Comparison of ENCODE assay signal across 20 cellular contexts in genomic region chr11:76365038-76365679, GRCh38. TPM values are rescaled to one million over a fixed set of nuclear protein-coding genes. Genes with fewer than 3 reads are reported as not detected.
DNase-seq lines count a peak whose midpoint lies in the region; ATAC-seq and TF ChIP-seq lines count a peak whose summit lies in the region.
"Had no signal": no experiment of that assay in that cellular context is flagged by ENCODE, and none has a peak within 500 bp of the region (broad histone marks: within the 10 kb centered on the region; RNA-seq: fewer than 3 reads in every experiment).

No MANE protein-coding gene starts in this region.

- peaks cover 61% of the 10 kb centered on the region for H3K79me2 ChIP-seq in GM23338 (replicated peaks; ENCODE audit: insufficient read depth)

- peaks cover 22% of the 10 kb centered on the region for H4K20me1 ChIP-seq in GM23338 (replicated peaks; ENCODE audit: insufficient read depth)

- H3K27me3 Mint-ChIP-seq in GM23338 (ENCODE audit: insufficient read depth, low read depth, poor library complexity), result no peaks in the 10 kb centered on the region
- H3K27me3 Mint-ChIP-seq in nephron progenitor cell (ENCODE audit: low read depth, poor library complexity), result no peaks in the 10 kb centered on the region
- H3K27me3 Mint-ChIP-seq in activated naive CD8-positive, alpha-beta T cell treated with anti-CD3 and anti-CD28 coated beads, Interleukin-2, amount 50 U/mL, for 24 hours, result no peaks in the 10 kb centered on the region

- H3F3A ChIP-seq in GM23338 (replicated peaks; ENCODE audit: low read depth), result no peaks in the 10 kb centered on the region

- H3K27ac ChIP-seq in GM23338 (ENCODE audit: low read depth) (no peak overlapping the region; the same call in 1 of the 2 replicates), WERI-Rb-1 (no peak overlapping the region)
- H3K27ac ChIP-seq: GM23248, SJCRH30 had no signal

- no peaks in the 10 kb centered on the region for H3K9me2 ChIP-seq in GM23338 (ENCODE audit: insufficient read depth)

- H3K4me3 ChIP-seq in GM23338 (no peak overlapping the region), WERI-Rb-1 (ENCODE audit: low read depth, low read length) (no peak overlapping the region)
- H3K4me3 ChIP-seq: GM23248, MG63, SJCRH30 had no signal

- H3K9me3 ChIP-seq in WERI-Rb-1 (ENCODE audit: severe bottlenecking), result no peaks in the 10 kb centered on the region
- H3K9me3 ChIP-seq: MG63, SJCRH30 had no signal

- H3K4me1 Mint-ChIP-seq in GM23338 (no peaks in the 10 kb centered on the region), nephron progenitor cell (peaks cover 15% of the 10 kb centered on the region)
- H3K4me1 Mint-ChIP-seq in activated naive CD8-positive, alpha-beta T cell treated with anti-CD3 and anti-CD28 coated beads, Interleukin-2, amount 50 U/mL, for 24 hours, result peaks cover 43% of the 10 kb centered on the region

- TF ChIP-seq CTCF in GM23338 (conservative IDR thresholded peaks at IDR 0.05; ENCODE audit: low read depth in 2 of 2) (no peak), WERI-Rb-1 (IDR thresholded peaks at IDR 0.05; ENCODE audit: low read depth, low read length) (no peak), nephron progenitor cell (IDR thresholded peaks at IDR 0.05) (no peak)

- no peak for DNase-seq in GM23338 (ENCODE audit: low spot score)
- peak; percentile 46 for DNase-seq in NCI-H2227 (lab: John Stamatoyannopoulos, UW; ENCODE audit: unreplicated experiment)
- DNase-seq in WERI-Rb-1, result peak; percentile 44
- DNase-seq in nephron progenitor cell, result no peak
- DNase-seq in C1 segment of cervical spinal cord (lab: John Stamatoyannopoulos, UW), result no peak
- DNase-seq in activated naive CD8-positive, alpha-beta T cell treated with anti-CD3 and anti-CD28 coated beads, Interleukin-2, amount 50 U/mL, for 24 hours, result no peak
- no peak for DNase-seq in SK-N-DZ (ENCODE audit: low spot score)
- no peak for DNase-seq in NCI-H748 treated with DMSO at 0.1 percent for 48 hours (lab: John Stamatoyannopoulos, UW)
- DNase-seq: DMS53, GDM1, GM23248, HCEC 1CT, MG63, NCI-H1048, NCI-H1417 treated with DMSO at 0.1 percent for 48 hours, NCI-H187, NCI-H226, NCI-H510A treated with DMSO at 0.1 percent for 48 hours, NCI-H82, SJCRH30 had no signal

- no peaks in the 10 kb centered on the region for H3K9me3 Mint-ChIP-seq in GM23338
- H3K9me3 Mint-ChIP-seq in nephron progenitor cell, result no peaks in the 10 kb centered on the region
- H3K9me3 Mint-ChIP-seq in activated naive CD8-positive, alpha-beta T cell treated with anti-CD3 and anti-CD28 coated beads, Interleukin-2, amount 50 U/mL, for 24 hours, result no peaks in the 10 kb centered on the region

- H3K4me1 ChIP-seq in GM23338 (ENCODE audit: insufficient read depth), result no peaks in the 10 kb centered on the region
- H3K4me1 ChIP-seq: SJCRH30 had no signal

- ATAC-seq in GM23338, result no peak
- no peak for ATAC-seq in activated naive CD8-positive, alpha-beta T cell treated with anti-CD3 and anti-CD28 coated beads, Interleukin-2, amount 50 U/mL, for 24 hours

- no peak overlapping the region for H2AFZ ChIP-seq in GM23338
- H2AFZ ChIP-seq: GM23248 had no signal

- H3K36me3 Mint-ChIP-seq in GM23338 (ENCODE audit: low read depth) (0 out of 3 replicates have a peak, but pooled peaks cover 3% of the 10 kb centered on the region), nephron progenitor cell (ENCODE audit: low read depth) (peaks cover 42% of the 10 kb centered on the region)
- H3K36me3 Mint-ChIP-seq in activated naive CD8-positive, alpha-beta T cell treated with anti-CD3 and anti-CD28 coated beads, Interleukin-2, amount 50 U/mL, for 24 hours (ENCODE audit: low read depth), result peaks cover 24% of the 10 kb centered on the region

- H3K27ac Mint-ChIP-seq in GM23338 (peak overlapping the region; percentile 0; the same call in 1 of the 2 replicates), nephron progenitor cell (peak overlapping the region; percentile 14)
- H3K27ac Mint-ChIP-seq in activated naive CD8-positive, alpha-beta T cell treated with anti-CD3 and anti-CD28 coated beads, Interleukin-2, amount 50 U/mL, for 24 hours, result no peak overlapping the region

- H3K27me3 ChIP-seq in GM23338 (ENCODE audit: insufficient read depth) (no peaks in the 10 kb centered on the region), WERI-Rb-1 (ENCODE audit: insufficient read depth, low read depth, severe bottlenecking) (no peaks in the 10 kb centered on the region)
- H3K27me3 ChIP-seq: MG63, SJCRH30 had no signal

- H3K36me3 ChIP-seq in GM23338 (ENCODE audit: insufficient read depth) (no peaks in the 10 kb centered on the region), WERI-Rb-1 (peaks cover 14% of the 10 kb centered on the region)

- no peak overlapping the region for H3K4me2 ChIP-seq in GM23338

- H3K4me3 Mint-ChIP-seq in GM23338 (no peak overlapping the region), nephron progenitor cell (no peak overlapping the region)
- H3K4me3 Mint-ChIP-seq in activated naive CD8-positive, alpha-beta T cell treated with anti-CD3 and anti-CD28 coated beads, Interleukin-2, amount 50 U/mL, for 24 hours, result no peak overlapping the region

TF ChIP-seq in GM23338, 12 proteins besides CTCF, POLR2A, EP300 and RAD21 (continues in another document):
- TF ChIP-seq EZH2 (IDR thresholded peaks at IDR 0.05; ENCODE audit: low read depth, unreplicated experiment), result no peak
- TF ChIP-seq JUNB (IDR thresholded peaks at IDR 0.05; ENCODE audit: unreplicated experiment), result no peak
- no peak for TF ChIP-seq REST (IDR thresholded peaks at IDR 0.05; ENCODE audit: unreplicated experiment)
- no peak for TF ChIP-seq EZH2phosphoT487 (IDR thresholded peaks at IDR 0.05; ENCODE audit: unreplicated experiment)
- no peak for TF ChIP-seq ZNF331 (CRISPR knock-in tag; IDR thresholded peaks at IDR 0.05; ENCODE audit: low read depth)
- no peak for TF ChIP-seq NANOG (IDR thresholded peaks at IDR 0.05; ENCODE audit: borderline replicate concordance)
- TF ChIP-seq, protein P1, sequence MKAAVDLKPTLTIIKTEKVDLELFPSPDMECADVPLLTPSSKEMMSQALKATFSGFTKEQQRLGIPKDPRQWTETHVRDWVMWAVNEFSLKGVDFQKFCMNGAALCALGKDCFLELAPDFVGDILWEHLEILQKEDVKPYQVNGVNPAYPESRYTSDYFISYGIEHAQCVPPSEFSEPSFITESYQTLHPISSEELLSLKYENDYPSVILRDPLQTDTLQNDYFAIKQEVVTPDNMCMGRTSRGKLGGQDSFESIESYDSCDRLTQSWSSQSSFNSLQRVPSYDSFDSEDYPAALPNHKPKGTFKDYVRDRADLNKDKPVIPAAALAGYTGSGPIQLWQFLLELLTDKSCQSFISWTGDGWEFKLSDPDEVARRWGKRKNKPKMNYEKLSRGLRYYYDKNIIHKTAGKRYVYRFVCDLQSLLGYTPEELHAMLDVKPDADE (IDR thresholded peaks at IDR 0.05), result no peak
- TF ChIP-seq ZNF114 (CRISPR knock-in tag; IDR thresholded peaks at IDR 0.05), result no peak
- no peak for TF ChIP-seq CREB1 (CRISPR knock-in tag; IDR thresholded peaks at IDR 0.05; ENCODE audit: low read depth)

RNA-seq across cellular contexts. Expression of gene THAP12, which starts 15.8 kb away (rescaled TPM):
- total RNA-seq in GM23338 (2014; rRNA removed; shearing (Covaris generic)), result 36.0 and 41.3 TPM in 2 replicates
- 20.1 and 24.7 TPM in 2 replicates for polyA plus RNA-seq in GM23338 (2016; fragmentation: Nextera tagmentation; extraction: Ambion mirVana)
- 121 and 123 TPM in 2 replicates for polyA plus RNA-seq in SK-N-DZ (2014; cell fraction: cytosol; rRNA removed)
- 70.1 and 70.4 TPM in 2 replicates for polyA plus RNA-seq in SK-N-DZ (2014; cell fraction: nucleus; rRNA removed)

RNA-seq across cellular contexts. Expression of gene GVQW3, which starts 16.0 kb away (rescaled TPM):
- total RNA-seq in GM23338 (2014; rRNA removed; shearing (Covaris generic)), result 3.4 and 4.9 TPM in 2 replicates
- polyA plus RNA-seq in GM23338 (2016; fragmentation: Nextera tagmentation; extraction: Ambion mirVana), result 3.5 and 3.8 TPM in 2 replicates
- 25.4 and 33.8 TPM in 2 replicates for polyA plus RNA-seq in SK-N-DZ (2014; cell fraction: cytosol; rRNA removed)
- polyA plus RNA-seq in SK-N-DZ (2014; cell fraction: nucleus; rRNA removed), result 21.9 and 46.6 TPM in 2 replicates

Comparison
In these comparisons a context has a peak if more than half of its experiments do, and no peak if none do; other contexts are left out.
1. DNase-seq: peak in NCI-H2227 (single experiment) and WERI-Rb-1 (single experiment); none in GM23338 (single experiment), nephron progenitor cell (single experiment), C1 segment of cervical spinal cord (0 of 14), activated naive CD8-positive, alpha-beta T cell treated with anti-CD3 and anti-CD28 coated beads, Interleukin-2, amount 50 U/mL, for 24 hours (single experiment), SK-N-DZ (single experiment) and NCI-H748 treated with DMSO at 0.1 percent for 48 hours (single experiment).